ENCODE assay signal across 8 cellular contexts in genomic region chr17:70168044-70168978, GRCh38. TPM values are rescaled to one million over a fixed set of nuclear protein-coding genes. Genes with fewer than 3 reads are reported as not detected.
DNase-seq lines count a peak whose midpoint lies in the region; ATAC-seq and TF ChIP-seq lines count a peak whose summit lies in the region.

No MANE protein-coding gene starts in this region.

- CTCF ChIA-PET in activated CD4-positive, alpha-beta T cell treated with anti-CD3 and anti-CD28 coated beads, Interleukin-2, amount 10 ng/mL, durations not matched to agents 7 days and 5 days (lab: Charles Lee), result interaction anchor here (0.5 to 1.5 kb wide), 2 partner anchors 9 to 19 kb away, joined by 3 to 4 read pairs; no protein-coding TSS in a partner anchor

- H3K4me3 ChIP-seq in ascending aorta (peak overlapping the region; percentile 66 to 76), hepatocyte (peak overlapping the region; percentile 22)

- no peaks in the 10 kb centered on the region for H3K9me3 ChIP-seq in ascending aorta
- no peaks in the 10 kb centered on the region for H3K9me3 ChIP-seq in hepatocyte (ENCODE audit: low read depth)

- no peaks in the 10 kb centered on the region for H3K9me3 Mint-ChIP-seq in activated CD4-positive, alpha-beta T cell treated with anti-CD3 and anti-CD28 coated beads, Interleukin-2, amount 10 ng/mL, durations not matched to agents 7 days and 5 days

- TF ChIP-seq CTCF in ascending aorta (IDR thresholded peaks at IDR 0.05), result peak in 2 of 3 experiments; percentile 33 to 58
- TF ChIP-seq CTCF in hepatocyte (IDR thresholded peaks at IDR 0.05; ENCODE audit: poor library complexity), result peak; percentile 74

- peak overlapping the region; percentile 65 for H3K4me3 Mint-ChIP-seq in activated CD4-positive, alpha-beta T cell treated with anti-CD3 and anti-CD28 coated beads, Interleukin-2, amount 10 ng/mL, durations not matched to agents 7 days and 5 days

- intact Hi-C loops in ascending aorta (cut with DNase I), result loop anchor here (2.0 kb wide), 1 partner anchor 600 kb away; no protein-coding TSS in a partner anchor
- intact Hi-C loops in posterior cingulate gyrus (cut with DNase I), result loop anchor here (2.0 kb wide), 1 partner anchor 454 kb away; no protein-coding TSS in a partner anchor

- 2% methylated on average over 45 of the region's 45 CpGs for WGBS in hepatocyte (ENCODE audit: low lambda C conversion rate, missing lambda C conversion rate)

- H3K4me1 Mint-ChIP-seq in activated CD4-positive, alpha-beta T cell treated with anti-CD3 and anti-CD28 coated beads, Interleukin-2, amount 10 ng/mL, durations not matched to agents 7 days and 5 days, result peaks cover 14% of the 10 kb centered on the region

- no peaks in the 10 kb centered on the region for H3K9me2 ChIP-seq in hepatocyte (replicated peaks; ENCODE audit: insufficient read depth)

- peak; percentile 9 for ATAC-seq in HG02763 (IDR thresholded peaks at IDR 0.05; ENCODE audit: unreplicated experiment)
- no peak for ATAC-seq in HG03520 (IDR thresholded peaks at IDR 0.05; ENCODE audit: unreplicated experiment)

- H3K27me3 Mint-ChIP-seq in activated CD4-positive, alpha-beta T cell treated with anti-CD3 and anti-CD28 coated beads, Interleukin-2, amount 10 ng/mL, durations not matched to agents 7 days and 5 days, result peaks cover 64% of the 10 kb centered on the region

- H3K79me2 ChIP-seq in hepatocyte, result peaks cover 9% of the 10 kb centered on the region

- H3K27ac ChIP-seq in ascending aorta (peak overlapping the region; percentile 64 to 77), hepatocyte (peak overlapping the region; percentile 61)

- H3K27ac Mint-ChIP-seq in activated CD4-positive, alpha-beta T cell treated with anti-CD3 and anti-CD28 coated beads, Interleukin-2, amount 10 ng/mL, durations not matched to agents 7 days and 5 days, result no peak overlapping the region

- H3K36me3 Mint-ChIP-seq in activated CD4-positive, alpha-beta T cell treated with anti-CD3 and anti-CD28 coated beads, Interleukin-2, amount 10 ng/mL, durations not matched to agents 7 days and 5 days (ENCODE audit: low read depth), result no peaks in the 10 kb centered on the region

- H3K4me1 ChIP-seq in ascending aorta (peaks cover 0 to 11% of the 10 kb centered on the region in 2 donors), hepatocyte (ENCODE audit: insufficient read depth) (no peaks in the 10 kb centered on the region)

- H3K27me3 ChIP-seq in ascending aorta (no peaks in the 10 kb centered on the region), hepatocyte (peaks cover 26% of the 10 kb centered on the region)

- POLR2A ChIA-PET in activated CD4-positive, alpha-beta T cell treated with anti-CD3 and anti-CD28 coated beads, Interleukin-2, amount 10 ng/mL, durations not matched to agents 7 days and 5 days (lab: Charles Lee), result no interaction called here

- no peaks in the 10 kb centered on the region for H3K36me3 ChIP-seq in ascending aorta
- H3K36me3 ChIP-seq in hepatocyte (replicated peaks; ENCODE audit: insufficient read depth, low read depth), result no peaks in the 10 kb centered on the region

- H4K20me1 ChIP-seq in hepatocyte (ENCODE audit: insufficient read depth, poor library complexity, severe bottlenecking), result no peaks in the 10 kb centered on the region

- H2AFZ ChIP-seq in hepatocyte, result peak overlapping the region; percentile 88

- peak; percentile 24 for DNase-seq in activated CD4-positive, alpha-beta T cell treated with anti-CD3 and anti-CD28 coated beads, Interleukin-2, amount 10 ng/mL, durations not matched to agents 7 days and 5 days
- DNase-seq in activated CD4-positive, alpha-beta T cell treated with anti-CD3 and anti-CD28 coated beads, Interleukin-2, amount 50 U/mL, for 4 hours, result no peak
- DNase-seq in NCI-H524 (lab: John Stamatoyannopoulos, UW), result peak; percentile 62 to 82
- peak in 1 of 2 donors; percentile 71 for DNase-seq in ascending aorta (ENCODE audit: low spot score in 2 of 2)
- DNase-seq in hepatocyte (ENCODE audit: low spot score), result peak; percentile 81
- peak; percentile 43 to 94 (median 72) for DNase-seq in posterior cingulate gyrus

- peak overlapping the region; percentile 97 for H3K4me2 ChIP-seq in hepatocyte

RNA-seq across cellular contexts. Expression of gene KCNJ2, which starts 1.0 kb away (rescaled TPM):
- total RNA-seq in activated CD4-positive, alpha-beta T cell treated with anti-CD3 and anti-CD28 coated beads, Interleukin-2, amount 10 ng/mL, durations not matched to agents 7 days and 5 days, result not detected
- 7.5 TPM for total RNA-seq in ascending aorta
- total RNA-seq in hepatocyte, result 3.0 and 4.1 TPM in 2 replicates
- polyA plus RNA-seq in hepatocyte, result 0.41 and 1.0 TPM in 2 replicates

Comparison
In these comparisons a context has a peak if more than half of its experiments do, and no peak if none do; other contexts are left out.
1. DNase-seq: peak in activated CD4-positive, alpha-beta T cell treated with anti-CD3 and anti-CD28 coated beads, Interleukin-2, amount 10 ng/mL, durations not matched to agents 7 days and 5 days (single experiment), NCI-H524 (2 of 2), hepatocyte (single experiment) and posterior cingulate gyrus (10 of 10); none in activated CD4-positive, alpha-beta T cell treated with anti-CD3 and anti-CD28 coated beads, Interleukin-2, amount 50 U/mL, for 4 hours (0 of 2).